Comparison of ENCODE assay signal across 13 cellular contexts in genomic region chr16:27723711-27724490, GRCh38.
A peak's percentile ranks its signal among the peaks of the same experiment; 100 is the strongest.
DNase-seq lines count a peak whose midpoint lies in the region; ATAC-seq and TF ChIP-seq lines count a peak whose summit lies in the region.
"Had no signal": no experiment of that assay in that cellular context is flagged by ENCODE, and none has a peak within 500 bp of the region (broad histone marks: within the 10 kb centered on the region; RNA-seq: fewer than 3 reads in every experiment).

No MANE protein-coding gene starts in this region.

- no peaks in the 10 kb centered on the region for H3K9me3 ChIP-seq in SK-N-SH
- no peaks in the 10 kb centered on the region for H3K9me3 ChIP-seq in SJCRH30 (replicated peaks)
- H3K9me3 ChIP-seq in stomach smooth muscle (ENCODE audit: control insufficient read depth in 2 of 2, low read length in 2 of 2) = no peaks in the 10 kb centered on the region
- H3K9me3 ChIP-seq: gastroesophageal sphincter had no signal

- in situ Hi-C loops in G401 (cut with HindIII; ENCODE audit: low sequenced_read_pairs) = no loop called here

- no peaks in the 10 kb centered on the region for H3K27me3 ChIP-seq in SK-N-SH (ENCODE audit: insufficient read depth)
- no peaks in the 10 kb centered on the region for H3K27me3 ChIP-seq in SJCRH30
- H3K27me3 ChIP-seq in layer of hippocampus (ENCODE audit: control insufficient read depth, insufficient read depth, low read length) = no peaks in the 10 kb centered on the region
- no peaks in the 10 kb centered on the region for H3K27me3 ChIP-seq in stomach smooth muscle (ENCODE audit: control insufficient read depth in 1 of 2, insufficient read depth in 2 of 2, low read length in 2 of 2)
- H3K27me3 ChIP-seq: gastroesophageal sphincter had no signal

- TF ChIP-seq EP300 in SK-N-SH (IDR thresholded peaks at IDR 0.05; ENCODE audit: borderline replicate concordance in 1 of 2, low read depth in 1 of 2, low read length in 1 of 2) = no peak; a peak in 1 of 4 replicates

- no peaks in the 10 kb centered on the region for H4K20me1 ChIP-seq in SK-N-SH (ENCODE audit: insufficient read depth)

- ATAC-seq in SK-N-SH treated with all-trans-retinoic acid at 6 μM for 48 hours (no peak), GM21390 (IDR thresholded peaks at IDR 0.05; ENCODE audit: unreplicated experiment) (no peak)
- ATAC-seq: gastroesophageal sphincter had no signal

- H3K27ac ChIP-seq in SK-N-SH (ENCODE audit: low read depth in 2 of 2, low read length in 1 of 2) = peak overlapping the region in 1 of 2 experiments; percentile 78; a peak in 2 of 4 replicates
- H3K27ac ChIP-seq in SJCRH30 = peak overlapping the region; percentile 33
- peak overlapping the region; percentile 97 for H3K27ac ChIP-seq in layer of hippocampus (ENCODE audit: low read depth, low read length)
- H3K27ac ChIP-seq in stomach smooth muscle (ENCODE audit: low read length) = peak overlapping the region; percentile 64

- 85% methylated on average over 12 of the region's 15 CpGs for WGBS in SK-N-SH (ENCODE audit: low lambda C conversion rate)

- H3K4me1 ChIP-seq in SK-N-SH (ENCODE audit: control insufficient read depth in 1 of 2, insufficient read depth in 2 of 2, low read depth in 1 of 2, low read length in 1 of 2) (peaks cover 0 to 46% of the 10 kb centered on the region in 2 experiments; a peak in 2 of 4 replicates), SJCRH30 (peaks cover 54% of the 10 kb centered on the region), stomach smooth muscle (ENCODE audit: control insufficient read depth, insufficient read depth, low read length) (peaks cover 25% of the 10 kb centered on the region)

- H3K79me2 ChIP-seq in SK-N-SH (ENCODE audit: insufficient read depth) = no peaks in the 10 kb centered on the region

- no peak overlapping the region for H2AFZ ChIP-seq in SK-N-SH (ENCODE audit: low read depth)

- POLR2A ChIA-PET in SK-N-SH (lab: Yijun Ruan, JAX) = no interaction called here

- H3K9ac ChIP-seq in SK-N-SH = no peak overlapping the region
- H3K9ac ChIP-seq in stomach smooth muscle (ENCODE audit: low read length in 2 of 2) = no peak overlapping the region

- no peaks in the 10 kb centered on the region for H3F3A ChIP-seq in SK-N-SH (replicated peaks; ENCODE audit: insufficient read depth)

- no peak for TF ChIP-seq CTCF in SK-N-SH (IDR thresholded peaks at IDR 0.05)

- peaks cover 13 to 37% of the 10 kb centered on the region in 2 experiments for H3K36me3 ChIP-seq in SK-N-SH (replicated peaks in 1 of 2; ENCODE audit: control insufficient read depth in 1 of 2, insufficient read depth in 2 of 2, low read length in 1 of 2)
- no peaks in the 10 kb centered on the region for H3K36me3 ChIP-seq in SJCRH30
- H3K36me3 ChIP-seq in stomach smooth muscle (ENCODE audit: control insufficient read depth in 2 of 2, insufficient read depth in 2 of 2, low read length in 2 of 2) = peaks cover 0 to 6% of the 10 kb centered on the region in 2 donors

- H3K4me3 ChIP-seq in SK-N-SH (ENCODE audit: low read depth in 2 of 2, low read length in 1 of 2) (no peak overlapping the region), SJCRH30 (no peak overlapping the region), stomach smooth muscle (ENCODE audit: low read length in 2 of 2) (peak overlapping the region in 1 of 2 donors; percentile 3)
- H3K4me3 ChIP-seq: gastroesophageal sphincter had no signal

- no peak overlapping the region for H3K4me2 ChIP-seq in SK-N-SH

- no peak; the same call in 1 of the 2 replicates for TF ChIP-seq RAD21 in SK-N-SH (IDR thresholded peaks at IDR 0.05; ENCODE audit: low read length)

- DNase-seq in SK-N-SH (no peak), SJCRH30 (peak; percentile 39 to 50), amniotic stem cell (lab: John Stamatoyannopoulos, UW) (no peak), G401 (ENCODE audit: low spot score) (no peak)
- DNase-seq: activated CD4-positive, alpha-beta memory T cell treated with anti-CD3 and anti-CD28 coated beads for 36 hours; Kasumi-1; NCI-H748 treated with DMSO at 0.1 percent for 48 hours; SW 1271 had no signal

- CTCF ChIA-PET in SK-N-SH (lab: Yijun Ruan, JAX) = interaction anchor here (0.6 to 2.1 kb wide), 7 partner anchors 14 to 347 kb away, joined by 3 to 7 read pairs (median 4); no protein-coding TSS in a partner anchor

- no peaks in the 10 kb centered on the region for H3K9me2 ChIP-seq in SK-N-SH

TF ChIP-seq in SK-N-SH, 30 proteins besides CTCF, POLR2A, EP300 and RAD21 (continues in another document):
- TF ChIP-seq GABPA (IDR thresholded peaks at IDR 0.05; ENCODE audit: low read depth) (no peak), FOXM1 (IDR thresholded peaks at IDR 0.05; ENCODE audit: low read depth) (no peak), EZH2phosphoT487 (IDR thresholded peaks at IDR 0.05; ENCODE audit: borderline replicate concordance, low read depth) (no peak), JUND (IDR thresholded peaks at IDR 0.05) (no peak), FOXJ3 (CRISPR knock-in tag; IDR thresholded peaks at IDR 0.05) (no peak), MEF2A (IDR thresholded peaks at IDR 0.05; ENCODE audit: borderline replicate concordance, low read depth) (no peak), ZBTB33 (IDR thresholded peaks at IDR 0.05; ENCODE audit: borderline replicate concordance, low read depth) (no peak), RFX5 (IDR thresholded peaks at IDR 0.05; ENCODE audit: low read length) (no peak), GATA2 (CRISPR knock-in tag; IDR thresholded peaks at IDR 0.05) (peak; percentile 31; the same call in 1 of the 2 replicates), NFIC (IDR thresholded peaks at IDR 0.05; ENCODE audit: borderline replicate concordance) (peak; percentile 19; the same call in 1 of the 2 replicates), YY1 (IDR thresholded peaks at IDR 0.05; ENCODE audit: low read depth) (no peak)

TF ChIP-seq in SK-N-SH treated with all-trans-retinoic acid at 6 μM for 48 hours, 23 proteins besides CTCF, POLR2A, EP300 and RAD21:
- no peak for TF ChIP-seq ZC3H10 (CRISPR knock-in tag; IDR thresholded peaks at IDR 0.05)
- no peak for TF ChIP-seq BACH2 (CRISPR knock-in tag; IDR thresholded peaks at IDR 0.05; ENCODE audit: borderline replicate concordance)
- TF ChIP-seq POU6F1 (CRISPR knock-in tag; IDR thresholded peaks at IDR 0.05; ENCODE audit: borderline replicate concordance, low read depth) = no peak
- no peak for TF ChIP-seq TSHZ2 (CRISPR knock-in tag; IDR thresholded peaks at IDR 0.05)
- no peak for TF ChIP-seq ZNF565 (CRISPR knock-in tag; conservative IDR thresholded peaks at IDR 0.05; ENCODE audit: low read depth)
- TF ChIP-seq RARB (CRISPR knock-in tag; IDR thresholded peaks at IDR 0.05) = no peak
- no peak for TF ChIP-seq OSR1 (CRISPR knock-in tag; IDR thresholded peaks at IDR 0.05)
- TF ChIP-seq TCF4 (CRISPR knock-in tag; IDR thresholded peaks at IDR 0.05; ENCODE audit: borderline replicate concordance) = no peak
- TF ChIP-seq CREB5 (CRISPR knock-in tag; IDR thresholded peaks at IDR 0.05; ENCODE audit: low read depth) = no peak
- TF ChIP-seq ZNF70 (CRISPR knock-in tag; IDR thresholded peaks at IDR 0.05) = no peak
- TF ChIP-seq ZFP3 (CRISPR knock-in tag; IDR thresholded peaks at IDR 0.05) = no peak
TF ChIP-seq in SK-N-SH treated with all-trans-retinoic acid at 6 μM for 48 hours: peak in this region for 0.

Comparison
In these comparisons a context has a peak if more than half of its experiments do, and no peak if none do; other contexts are left out.
1. DNase-seq: peak in SJCRH30 (2 of 2); none in SK-N-SH (single experiment), amniotic stem cell (single experiment) and G401 (single experiment).